ENCODE assay signal across 8 cellular contexts in genomic region chr19:41363371-41363752, GRCh38. TPM values are rescaled to one million over a fixed set of nuclear protein-coding genes. Genes with fewer than 3 reads are reported as not detected.
DNase-seq lines count a peak whose midpoint lies in the region; ATAC-seq and TF ChIP-seq lines count a peak whose summit lies in the region.

No MANE protein-coding gene starts in this region.

- H3K9me3 ChIP-seq in heart right ventricle = no peaks in the 10 kb centered on the region
- no peaks in the 10 kb centered on the region for H3K9me3 ChIP-seq in body of pancreas
- no peaks in the 10 kb centered on the region for H3K9me3 ChIP-seq in mesenchymal stem cell (ENCODE audit: control insufficient read depth, low read length)

- no peak overlapping the region for H2BK120ac ChIP-seq in mesenchymal stem cell (ENCODE audit: low read depth, low read length)

- peak overlapping the region; percentile 54 for H4K8ac ChIP-seq in mesenchymal stem cell (ENCODE audit: low read length)

- TF ChIP-seq CTCF in heart right ventricle (IDR thresholded peaks at IDR 0.05) = no peak
- TF ChIP-seq CTCF in body of pancreas (IDR thresholded peaks at IDR 0.05) = no peak

- H3K9ac ChIP-seq in mesenchymal stem cell (ENCODE audit: low read length) = peak overlapping the region; percentile 99

- 43 to 48% methylated on average over 6 of the region's 6 CpGs for WGBS in heart right ventricle, 2 donors
- 43% methylated on average over 5 to 6 of the region's 6 CpGs for WGBS in body of pancreas, 2 donors
- 56% methylated on average over 6 of the region's 6 CpGs for WGBS in mesenchymal stem cell
- WGBS in urinary bladder = 41% methylated on average over 6 of the region's 6 CpGs

- H3K36me3 ChIP-seq in heart right ventricle (peaks cover 0 to 6% (median 0%) of the 10 kb centered on the region in 9 donors), body of pancreas (replicated peaks in 1 of 2; ENCODE audit: insufficient read depth in 1 of 2, low read depth in 2 of 2) (no peaks in the 10 kb centered on the region), mesenchymal stem cell (ENCODE audit: control insufficient read depth in 1 of 2, insufficient read depth in 2 of 2, low read depth in 1 of 2, low read length in 2 of 2) (no peaks in the 10 kb centered on the region), urinary bladder (ENCODE audit: insufficient read depth) (no peaks in the 10 kb centered on the region)

- no peak overlapping the region for H2BK15ac ChIP-seq in mesenchymal stem cell (ENCODE audit: low read depth, poor library complexity, severe bottlenecking)

- DNase-seq in heart right ventricle (no peak), left cardiac atrium (no peak), body of pancreas (no peak), mesenchymal stem cell (no peak), anterior cingulate cortex (lab: John Stamatoyannopoulos, UW) (no peak)
- DNase-seq in effector CD4-positive, alpha-beta T cell = no peak

- peaks cover 23% of the 10 kb centered on the region for H3K79me1 ChIP-seq in mesenchymal stem cell (replicated peaks; ENCODE audit: low read length, poor library complexity, severe bottlenecking)

- no peak overlapping the region for H3K14ac ChIP-seq in mesenchymal stem cell (ENCODE audit: low read length in 2 of 2)

- no peak overlapping the region for H3K23ac ChIP-seq in mesenchymal stem cell (ENCODE audit: low read length in 2 of 2)

- peak overlapping the region in 1 of 2 experiments; percentile 47 for H2BK12ac ChIP-seq in mesenchymal stem cell (ENCODE audit: low read length in 2 of 2)

- peak overlapping the region; percentile 20 to 89 (median 71) for H3K4me3 ChIP-seq in heart right ventricle
- no peak overlapping the region for H3K4me3 ChIP-seq in body of pancreas
- peak overlapping the region in 1 of 2 experiments; percentile 90 for H3K4me3 ChIP-seq in mesenchymal stem cell (ENCODE audit: insufficient read depth in 1 of 2, low read depth in 1 of 2, low read length in 2 of 2)
- H3K4me3 ChIP-seq in urinary bladder (ENCODE audit: low read depth, low read length) = peak overlapping the region; percentile 53

- H2AFZ ChIP-seq in mesenchymal stem cell (ENCODE audit: low read depth, low read length) = no peak overlapping the region

- H3K27ac ChIP-seq in heart right ventricle (peak overlapping the region; percentile 75 to 99 (median 97)), body of pancreas (peak overlapping the region; percentile 88 to 95 (median 95)), mesenchymal stem cell (ENCODE audit: low read length, poor library complexity, severe bottlenecking) (no peak overlapping the region), urinary bladder (ENCODE audit: low read depth) (peak overlapping the region; percentile 89)

- ATAC-seq in heart right ventricle (no peak), left cardiac atrium (no peak), body of pancreas (no peak), GM21526 (IDR thresholded peaks at IDR 0.05; ENCODE audit: low FRiP score, unreplicated experiment) (no peak)

- intact Hi-C loops in heart right ventricle (cut with DNase I) (loop anchor here in 3 of 10 donors (1.0 to 5.0 kb wide), 3 partner anchors 41 to 101 kb away; partner anchors contain the start of gene HNRNPUL1 (in 1 of the 3)), left cardiac atrium (cut with DNase I) (no loop called here), body of pancreas (cut with DNase I) (no loop called here)

- TF ChIP-seq POLR2A in body of pancreas (IDR thresholded peaks at IDR 0.05) = no peak

- no peak overlapping the region for H2AK5ac ChIP-seq in mesenchymal stem cell (ENCODE audit: low read length, severe bottlenecking)

- H3K27me3 ChIP-seq in heart right ventricle (no peaks in the 10 kb centered on the region), body of pancreas (no peaks in the 10 kb centered on the region), mesenchymal stem cell (ENCODE audit: control insufficient read depth in 1 of 2, insufficient read depth in 1 of 2, low read length in 2 of 2) (no peaks in the 10 kb centered on the region)

- H2BK5ac ChIP-seq in mesenchymal stem cell (ENCODE audit: low read depth, low read length, poor library complexity, severe bottlenecking) = no peak overlapping the region

- peaks cover 2 to 56% (median 15%) of the 10 kb centered on the region in 9 donors for H3K4me1 ChIP-seq in heart right ventricle
- peaks cover 41% of the 10 kb centered on the region for H3K4me1 ChIP-seq in body of pancreas
- H3K4me1 ChIP-seq in mesenchymal stem cell (ENCODE audit: control insufficient read depth, insufficient read depth, low read depth, low read length) = peaks cover 24% of the 10 kb centered on the region
- no peaks in the 10 kb centered on the region for H3K4me1 ChIP-seq in urinary bladder (ENCODE audit: insufficient read depth)

- H3K18ac ChIP-seq in mesenchymal stem cell (ENCODE audit: low read depth in 1 of 2, low read length in 2 of 2) = peak overlapping the region; percentile 28 to 34

- no peak overlapping the region for H4K91ac ChIP-seq in mesenchymal stem cell (ENCODE audit: low read length)

- peak overlapping the region; percentile 59 for H3K4me2 ChIP-seq in mesenchymal stem cell (ENCODE audit: low read length, poor library complexity, severe bottlenecking)

- peak overlapping the region in 1 of 2 experiments; percentile 42 for H3K4ac ChIP-seq in mesenchymal stem cell (ENCODE audit: low read depth in 1 of 2, low read length in 2 of 2)

RNA-seq across cellular contexts. Expression of gene B9D2, which starts 0.6 kb away (rescaled TPM):
- 1 to 10 TPM in 9 of 10 donors, under 1 TPM in 1; 1.00 to 5.8 (median 2.3) TPM for total RNA-seq in heart right ventricle
- 10 to 100 TPM in 1 of 2 donors, 1 to 10 TPM in 1; 2.5 to 12.6 TPM for polyA plus RNA-seq in heart right ventricle
- 1 to 10 TPM; 3.5 to 4.1 TPM for total RNA-seq in left cardiac atrium
- 1 to 10 TPM in 1 of 2 donors, under 1 TPM in 1; 0.52 to 5.3 TPM for total RNA-seq in body of pancreas
- 4.2 TPM for polyA plus RNA-seq in mesenchymal stem cell (2013, experiment 1 of 2)
- polyA plus RNA-seq in mesenchymal stem cell (2013, experiment 2 of 2) = 4.5 TPM
- total RNA-seq in urinary bladder = 1.9 TPM
- 10.0 TPM for polyA plus RNA-seq in urinary bladder

RNA-seq across cellular contexts. Expression of gene TGFB1, which starts 9.6 kb away (rescaled TPM):
- total RNA-seq in heart right ventricle = 10 to 100 TPM in 8 of 10 donors, 1 to 10 TPM in 2; 9.7 to 44.9 (median 13.2) TPM
- polyA plus RNA-seq in heart right ventricle = 10 to 100 TPM; 14.0 to 19.9 TPM
- 10 to 100 TPM; 29.3 to 31.5 TPM for total RNA-seq in left cardiac atrium
- total RNA-seq in body of pancreas = 10 to 100 TPM in 1 of 2 donors, 1 to 10 TPM in 1; 7.8 to 17.1 TPM
- polyA plus RNA-seq in mesenchymal stem cell (2013, experiment 1 of 2) = 208 TPM
- polyA plus RNA-seq in mesenchymal stem cell (2013, experiment 2 of 2) = 203 TPM
- 9.2 TPM for total RNA-seq in urinary bladder
- 58.9 TPM for polyA plus RNA-seq in urinary bladder

RNA-seq across cellular contexts. Expression of gene TMEM91, which starts 13.0 kb away (rescaled TPM):
- 1 to 10 TPM; 1.2 to 4.7 (median 2.0) TPM for total RNA-seq in heart right ventricle
- polyA plus RNA-seq in heart right ventricle = 10 to 100 TPM in 1 of 2 donors, 1 to 10 TPM in 1; 3.8 to 11.3 TPM
- 1 to 10 TPM; 6.3 to 6.8 TPM for total RNA-seq in left cardiac atrium
- 10 to 100 TPM in 1 of 2 donors, 1 to 10 TPM in 1; 7.5 to 15.5 TPM for total RNA-seq in body of pancreas
- 6.4 TPM for polyA plus RNA-seq in mesenchymal stem cell (2013, experiment 1 of 2)
- polyA plus RNA-seq in mesenchymal stem cell (2013, experiment 2 of 2) = 6.8 TPM
- total RNA-seq in urinary bladder = 6.6 TPM
- 36.2 TPM for polyA plus RNA-seq in urinary bladder

RNA-seq across cellular contexts. Expression of gene EXOSC5, which starts 33.8 kb away (rescaled TPM):
- total RNA-seq in heart right ventricle = 10 to 100 TPM; 10.6 to 17.8 (median 13.6) TPM
- polyA plus RNA-seq in heart right ventricle = 10 to 100 TPM; 17.1 to 43.8 TPM
- 10 to 100 TPM in 1 of 2 donors, 1 to 10 TPM in 1; 8.1 to 13.4 TPM for total RNA-seq in left cardiac atrium
- 10 to 100 TPM in 1 of 2 donors, 1 to 10 TPM in 1; 4.3 to 22.8 TPM for total RNA-seq in body of pancreas
- 5.7 TPM for polyA plus RNA-seq in mesenchymal stem cell (2013, experiment 1 of 2)
- polyA plus RNA-seq in mesenchymal stem cell (2013, experiment 2 of 2) = 5.3 TPM
- 11.2 TPM for total RNA-seq in urinary bladder
- 31.0 TPM for polyA plus RNA-seq in urinary bladder

RNA-seq across cellular contexts. Expression of gene BCKDHA, which starts 34.3 kb away (rescaled TPM):
- total RNA-seq in heart right ventricle = 10 to 100 TPM; 35.5 to 63.0 (median 42.5) TPM
- polyA plus RNA-seq in heart right ventricle = 10 to 100 TPM; 19.5 to 74.6 TPM
- total RNA-seq in left cardiac atrium = 10 to 100 TPM; 24.0 to 31.4 TPM
- 10 to 100 TPM; 15.2 to 17.9 TPM for total RNA-seq in body of pancreas
- 14.9 TPM for polyA plus RNA-seq in mesenchymal stem cell (2013, experiment 1 of 2)
- polyA plus RNA-seq in mesenchymal stem cell (2013, experiment 2 of 2) = 15.6 TPM
- 25.8 TPM for total RNA-seq in urinary bladder
- polyA plus RNA-seq in urinary bladder = 47.0 TPM

Comparison
In these comparisons a context has a peak if more than half of its experiments do, and no peak if none do; other contexts are left out.
1. H3K4me3 ChIP-seq: peak in heart right ventricle (10 of 10) and urinary bladder (single experiment); none in body of pancreas (0 of 2).